ENCODE assay signal across 10 cellular contexts in the genomic region with DNA sequence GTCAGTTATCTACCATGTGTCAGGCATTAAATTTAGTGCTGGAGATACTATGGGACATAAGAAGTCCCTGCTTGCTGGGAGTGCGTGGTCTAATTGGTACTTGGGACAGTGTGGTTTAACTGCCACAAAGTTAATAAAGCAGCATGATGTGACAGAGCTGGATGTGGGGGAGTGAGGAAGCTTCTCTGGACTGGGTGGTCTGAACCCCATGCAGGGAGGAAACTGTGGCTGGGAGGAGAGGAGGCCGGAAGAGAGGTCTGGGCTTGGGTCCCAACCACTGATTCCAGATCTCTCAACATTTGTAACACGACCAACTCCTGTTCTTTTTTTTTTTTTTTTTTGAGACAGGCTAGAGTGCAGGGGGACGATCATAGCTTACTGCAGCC. TPM values are rescaled to one million over a fixed set of nuclear protein-coding genes. Genes with fewer than 3 reads are reported as not detected.
DNase-seq lines count a peak whose midpoint lies in the region; ATAC-seq and TF ChIP-seq lines count a peak whose summit lies in the region.
"Had no signal": no experiment of that assay in that cellular context is flagged by ENCODE, and none has a peak within 500 bp of the region (broad histone marks: within the 10 kb centered on the region; RNA-seq: fewer than 3 reads in every experiment).

No MANE protein-coding gene starts in this region.

- peaks cover 9% of the 10 kb centered on the region for H3K4me1 ChIP-seq in DND-41 (ENCODE audit: insufficient read depth, low read length)
- H3K4me1 ChIP-seq in right cardiac atrium (ENCODE audit: control insufficient read depth, insufficient read depth, low read length): peaks cover 25% of the 10 kb centered on the region
- H3K4me1 ChIP-seq in upper lobe of right lung: peaks cover 13% of the 10 kb centered on the region

- H2AFZ ChIP-seq in DND-41 (ENCODE audit: low read depth, low read length): no peak overlapping the region

- no peak for TF ChIP-seq CTCF in DND-41 (IDR thresholded peaks at IDR 0.05; ENCODE audit: borderline replicate concordance, extremely low read depth, low read length, poor library complexity, severe bottlenecking)
- no peak for TF ChIP-seq CTCF in NB4 (IDR thresholded peaks at IDR 0.05; ENCODE audit: low read depth, low read length)
- TF ChIP-seq CTCF in upper lobe of right lung (IDR thresholded peaks at IDR 0.05): no peak

- H3K4me3 ChIP-seq in DND-41 (ENCODE audit: low read depth in 1 of 2, low read length in 2 of 2): no peak overlapping the region
- H3K4me3 ChIP-seq in NB4 (ENCODE audit: low read depth, low read length): peak overlapping the region; percentile 63
- H3K4me3 ChIP-seq in right cardiac atrium (ENCODE audit: low read length): no peak overlapping the region
- no peak overlapping the region for H3K4me3 ChIP-seq in upper lobe of right lung

- intact Hi-C loops in right cardiac atrium (cut with DNase I) (no loop called here), upper lobe of right lung (cut with DNase I) (no loop called here)

- H3K27me3 ChIP-seq in DND-41 (ENCODE audit: insufficient read depth, low read length, poor library complexity): no peaks in the 10 kb centered on the region
- H3K27me3 ChIP-seq in right cardiac atrium (ENCODE audit: control insufficient read depth, insufficient read depth): no peaks in the 10 kb centered on the region
- no peaks in the 10 kb centered on the region for H3K27me3 ChIP-seq in upper lobe of right lung
- H3K27me3 ChIP-seq: brain microvascular endothelial cell had no signal

- no peaks in the 10 kb centered on the region for H3K36me3 ChIP-seq in DND-41 (ENCODE audit: insufficient read depth, low read length)
- H3K36me3 ChIP-seq in upper lobe of right lung: no peaks in the 10 kb centered on the region
- H3K36me3 ChIP-seq: brain microvascular endothelial cell had no signal

- no peak overlapping the region for H3K4me2 ChIP-seq in DND-41 (ENCODE audit: insufficient read depth, low read length)

- TF ChIP-seq POLR2A in NB4 (IDR thresholded peaks at IDR 0.05; ENCODE audit: extremely low read depth, insufficient read length): no peak

- peaks cover 15% of the 10 kb centered on the region; the same call in 1 of the 2 replicates for H3K79me2 ChIP-seq in DND-41 (ENCODE audit: insufficient read depth, low read length)

- no peak overlapping the region for H3K9ac ChIP-seq in DND-41 (ENCODE audit: low read depth, low read length)

- H4K20me1 ChIP-seq in DND-41 (ENCODE audit: insufficient read depth, low read length): peaks cover 10% of the 10 kb centered on the region; the same call in 1 of the 2 replicates

- ATAC-seq in DND-41 (ENCODE audit: insufficient read depth, low read depth) (peak; percentile 68), GM21723 (IDR thresholded peaks at IDR 0.05; ENCODE audit: unreplicated experiment) (peak; percentile 29), right cardiac atrium (peak; percentile 2 to 4), upper lobe of right lung (no peak)

- H3K27ac ChIP-seq in DND-41 (ENCODE audit: low read length) (peak overlapping the region; percentile 45), right cardiac atrium (ENCODE audit: low read length) (peak overlapping the region; percentile 96), upper lobe of right lung (no peak overlapping the region)
- H3K27ac ChIP-seq: brain microvascular endothelial cell had no signal

- WGBS in right cardiac atrium: 9% methylated on average over 4 of the region's 4 CpGs

- DNase-seq in DND-41 (peak; percentile 28), NB4 (ENCODE audit: low read depth) (peak; percentile 99), right cardiac atrium (peak; percentile 27 to 53 (median 48)), upper lobe of right lung (no peak), iPS-NIHi11 (ENCODE audit: low spot score) (no peak)
- no peak for DNase-seq in NK-92 treated with Interleukin-12 subunit alpha and Interleukin-12 subunit beta, amount 100 ng/mL, for 24 hours (lab: John Stamatoyannopoulos, UW)
- DNase-seq in activated CD4-positive, alpha-beta T cell treated with anti-CD3 and anti-CD28 coated beads, Interleukin-2, amount 50 U/mL, for 1 hour: no peak
- DNase-seq: brain microvascular endothelial cell, NCI-H1694 had no signal

- H3K9me3 ChIP-seq in DND-41 (ENCODE audit: insufficient read depth, low read length, severe bottlenecking) (no peaks in the 10 kb centered on the region), right cardiac atrium (ENCODE audit: control insufficient read depth, low read length) (no peaks in the 10 kb centered on the region), upper lobe of right lung (no peaks in the 10 kb centered on the region)

RNA-seq across cellular contexts. Expression of gene ST3GAL4, which starts 37.1 kb away (rescaled TPM):
- total RNA-seq in right cardiac atrium: 10 to 100 TPM; 57.3 to 96.9 (median 65.4) TPM
- 57.5 TPM for polyA plus RNA-seq in right cardiac atrium
- total RNA-seq in upper lobe of right lung: 39.2 TPM

Comparison
In these comparisons a context has a peak if more than half of its experiments do, and no peak if none do; other contexts are left out.
1. DNase-seq: peak in DND-41 (single experiment), NB4 (single experiment) and right cardiac atrium (3 of 3); none in upper lobe of right lung (single experiment), iPS-NIHi11 (single experiment), NK-92 treated with Interleukin-12 subunit alpha and Interleukin-12 subunit beta, amount 100 ng/mL, for 24 hours (single experiment) and activated CD4-positive, alpha-beta T cell treated with anti-CD3 and anti-CD28 coated beads, Interleukin-2, amount 50 U/mL, for 1 hour (single experiment).